In genomic region chr11:63945482-63946163, GRCh38 we compare ENCODE assay signal across 8 cellular contexts. TPM values are rescaled to one million over a fixed set of nuclear protein-coding genes. Genes with fewer than 3 reads are reported as not detected.
DNase-seq lines count a peak whose midpoint lies in the region; ATAC-seq, FAIRE-seq and TF ChIP-seq lines count a peak whose summit lies in the region.

No MANE protein-coding gene starts in this region.

- H3K27ac ChIP-seq in GM12878 (ENCODE audit: control insufficient read depth, insufficient read depth), result no peak overlapping the region

- H3K79me2 ChIP-seq in GM12878 (ENCODE audit: control insufficient read depth, insufficient read depth, low read length), result peaks cover 26% of the 10 kb centered on the region

- ATAC-seq in GM12878, result peak; percentile 94
- no peak for ATAC-seq in GM21423 (IDR thresholded peaks at IDR 0.05; ENCODE audit: unreplicated experiment)
- ATAC-seq in HG03159 (IDR thresholded peaks at IDR 0.05; ENCODE audit: unreplicated experiment), result no peak

- no peak overlapping the region for H2AFZ ChIP-seq in GM12878 (ENCODE audit: control insufficient read depth, low read depth, low read length)

- RAD21 ChIA-PET in GM12878 (lab: Charles Lee; ENCODE audit: unreplicated experiment), result interaction anchor here (0.9 to 6.0 kb wide), 13 partner anchors 10 to 220 kb away, joined by 3 to 101 read pairs (median 4); partner anchors contain the start of genes MARK2 and ZFTA

- H3K9ac ChIP-seq in GM12878 (ENCODE audit: control insufficient read depth, insufficient read depth, low read length), result no peak overlapping the region

- no TSS peak for BruUV-seq in GM12878 (replicated peaks; lab: Mats Ljungman, UMichigan)

- H3K36me3 ChIP-seq in GM12878 (ENCODE audit: control insufficient read depth in 2 of 2, insufficient read depth in 2 of 2, low read length in 1 of 2), result peaks cover 8 to 14% of the 10 kb centered on the region in 2 experiments; a peak in 3 of 4 replicates

- H3K4me1 ChIP-seq in GM12878 (ENCODE audit: control insufficient read depth, insufficient read depth, low read length), result peaks cover 16% of the 10 kb centered on the region

- WGBS in GM12878 (ENCODE audit: insufficient coverage, insufficient replicate concordance, low lambda C conversion rate, missing lambda C conversion rate), result 49% methylated on average over 14 of the region's 14 CpGs

- no peak for TF ChIP-seq EP300 in GM12878 (IDR thresholded peaks at IDR 0.05; ENCODE audit: borderline replicate concordance in 1 of 2, control insufficient read depth in 1 of 2, low read depth in 2 of 2, low read length in 2 of 2)

- POLR2A ChIA-PET in GM10248 (lab: Yijun Ruan, JAX), result no interaction called here
- POLR2A ChIA-PET in GM12878 (lab: Charles Lee), result interaction anchor here (0.5 to 1.8 kb wide), 3 partner anchors 28 to 108 kb away, joined by 4 to 8 read pairs (median 4); partner anchors contain the start of gene RCOR2

- H4K20me1 ChIP-seq in GM12878 (ENCODE audit: control insufficient read depth, insufficient read depth), result no peaks in the 10 kb centered on the region

- peak; percentile 23 for FAIRE-seq in GM12878 (lab: Jason Lieb, UNC)

- CTCF ChIA-PET in GM10248 (lab: Yijun Ruan, JAX) (interaction anchor here (0.7 to 7.0 kb wide), 24 partner anchors 9 to 196 kb away, joined by 3 to 129 read pairs (median 5); partner anchors contain the start of genes MARK2, RCOR2 and ZFTA), GM12878 (lab: Yijun Ruan, JAX) (interaction anchor here (0.6 to 12.7 kb wide), 35 partner anchors 9 to 467 kb away, joined by 3 to 271 read pairs (median 4); partner anchors contain the start of genes ATL3, MARK2, RCOR2 and ZFTA)

- intact Hi-C loops in GM12878 (cut with micrococcal nuclease; ENCODE audit: unreplicated experiment), result loop anchor here (1.0 kb wide), 1 partner anchor 108 kb away; no protein-coding TSS in a partner anchor

- in situ Hi-C loops in GM12878 (cut with MboI), result loop anchor here (5.0 kb wide), 1 partner anchor 108 kb away; the partner anchor contains the start of gene MARK2

- no peaks in the 10 kb centered on the region for H3K27me3 ChIP-seq in GM12878 (replicated peaks in 1 of 2; ENCODE audit: control insufficient read depth in 2 of 2, insufficient read depth in 2 of 2, low read length in 1 of 2)

- TF ChIP-seq RAD21 in GM12878 (IDR thresholded peaks at IDR 0.05; ENCODE audit: insufficient read depth, low read depth, low read length), result peak; percentile 65

- TF ChIP-seq POLR2A in GM12878 (IDR thresholded peaks at IDR 0.05; ENCODE audit: low read depth, low read length), result no peak

- SMC1A ChIA-PET in GM12878 (lab: Charles Lee; ENCODE audit: uncharacterized antibody, unreplicated experiment), result interaction anchor here (0.7 to 11.4 kb wide), 18 partner anchors 11 to 396 kb away, joined by 3 to 234 read pairs (median 4); partner anchors contain the start of genes MARK2, RCOR2 and ZFTA

- DNase-seq in GM10248 (ENCODE audit: extremely low spot score) (peak; percentile 64), NCI-H1048 (lab: John Stamatoyannopoulos, UW) (peak; percentile 22), SW480 (ENCODE audit: low spot score) (peak; percentile 76), GM12878 (ENCODE audit: low read depth, low spot score) (no peak), hippocampal formation (lab: John Stamatoyannopoulos, UW) (peak; percentile 56 to 90), renal cortical epithelial cell (ENCODE audit: low read depth) (peak; percentile 62)

- TF ChIP-seq CTCF in GM10248 (IDR thresholded peaks at IDR 0.05; ENCODE audit: control extremely low read depth, extremely low read depth, low read depth, missing control alignments) (peak; percentile 76), GM12878 (IDR thresholded peaks at IDR 0.05 in 2 of 3, conservative IDR thresholded peaks at IDR 0.05 in 1 of 3; ENCODE audit: control insufficient read depth in 2 of 3, extremely low read depth in 1 of 3, insufficient read depth in 1 of 3, low read depth in 3 of 3, low read length in 3 of 3) (peak; percentile 61 to 81 (median 69); a peak in 5 of 6 replicates)

- H3K4me2 ChIP-seq in GM12878 (ENCODE audit: control insufficient read depth, insufficient read depth), result no peak overlapping the region

- H3K9me3 ChIP-seq in GM12878 (replicated peaks; ENCODE audit: control insufficient read depth, insufficient read depth, low read length), result no peaks in the 10 kb centered on the region

- H3K4me3 ChIP-seq in GM12878, result no peak overlapping the region

RNA-seq across cellular contexts. Expression of gene NAA40, which starts 6.8 kb away (rescaled TPM):
- 57.1 and 59.5 TPM in 2 replicates for total RNA-seq in GM12878 (2013; cell fraction: nucleolus; rRNA removed)
- total RNA-seq in GM12878 (2014; rRNA removed) (16.4 and 17.5 TPM in 2 replicates), GM12878 (2014; rRNA removed; fragmentation: Illumina TruSeq; extraction: Trizol) (18.0 and 19.1 TPM in 2 replicates), GM12878 (2021) (25.0 and 25.7 TPM in 2 replicates), renal cortical epithelial cell (7.1 and 25.8 TPM in 2 replicates)
- polyA plus RNA-seq in GM12878 (2011; ENCODE audit: low read depth), result 11.0 TPM
- polyA plus RNA-seq in GM12878 (2011; rRNA removed) (16.3 and 22.4 TPM in 2 replicates), GM12878 (2014; fragmentation: Illumina TruSeq; extraction: Trizol) (31.6 and 31.7 TPM in 2 replicates), GM12878 (2014; fragmentation: Nextera tagmentation; extraction: Ambion mirVana) (1 to 10 TPM; 4.8 to 6.0 TPM), GM12878 (2014; rRNA removed) (24.7 and 24.8 TPM in 2 replicates), GM12878 (2016; fragmentation: Nextera tagmentation; extraction: Ambion mirVana) (10 to 100 TPM; 21.9 to 23.5 TPM)
- polyA plus RNA-seq in GM12878 (2011; cell fraction: cytosol; rRNA removed), result 28.8 and 33.0 TPM in 2 replicates
- 47.3 and 63.9 TPM in 2 replicates for polyA plus RNA-seq in GM12878 (2011; cell fraction: nucleus; rRNA removed)
- 14.0 and 14.5 TPM in 2 replicates for polyA plus RNA-seq in GM12878 (2012)
- polyA minus RNA-seq in GM12878 (2011; rRNA and poly(A)+ RNA removed), result 16.7 and 32.3 TPM in 2 replicates
- 4.5 and 6.1 TPM in 2 replicates for polyA minus RNA-seq in GM12878 (2011; cell fraction: cytosol; rRNA and poly(A)+ RNA removed)
- 16.4 and 29.7 TPM in 2 replicates for polyA minus RNA-seq in GM12878 (2011; cell fraction: nucleus; rRNA and poly(A)+ RNA removed)

RNA-seq across cellular contexts. Expression of gene RCOR2, which starts 28.7 kb away (rescaled TPM):
- 0.40 and 0.81 TPM in 2 replicates for total RNA-seq in GM12878 (2013; cell fraction: nucleolus; rRNA removed)
- 0.05 and 0.17 TPM in 2 replicates for total RNA-seq in GM12878 (2014; rRNA removed)
- 0.09 TPM in 1 of 2 replicates, not detected in the other for total RNA-seq in GM12878 (2014; rRNA removed; fragmentation: Illumina TruSeq; extraction: Trizol)
- 0.16 and 0.28 TPM in 2 replicates for total RNA-seq in GM12878 (2021)
- polyA plus RNA-seq in GM12878 (2011; ENCODE audit: low read depth), result not detected
- 0.07 and 0.11 TPM in 2 replicates for polyA plus RNA-seq in GM12878 (2011; rRNA removed)
- 0.18 TPM in 2 replicates for polyA plus RNA-seq in GM12878 (2011; cell fraction: cytosol; rRNA removed)
- 0.31 and 0.66 TPM in 2 replicates for polyA plus RNA-seq in GM12878 (2011; cell fraction: nucleus; rRNA removed)
- polyA plus RNA-seq in GM12878 (2012), result 0.15 and 0.16 TPM in 2 replicates
- polyA plus RNA-seq in GM12878 (2014; fragmentation: Illumina TruSeq; extraction: Trizol), result 0.06 and 0.10 TPM in 2 replicates
- not detected for polyA plus RNA-seq in GM12878 (2014; fragmentation: Nextera tagmentation; extraction: Ambion mirVana)
- 0.23 and 0.32 TPM in 2 replicates for polyA plus RNA-seq in GM12878 (2014; rRNA removed)
- polyA plus RNA-seq in GM12878 (2016; fragmentation: Nextera tagmentation; extraction: Ambion mirVana), result not detected
- polyA minus RNA-seq in GM12878 (2011; rRNA and poly(A)+ RNA removed), result 0.07 TPM in 1 of 2 replicates, not detected in the other
- not detected in 2 replicates for polyA minus RNA-seq in GM12878 (2011; cell fraction: cytosol; rRNA and poly(A)+ RNA removed)
- 0.12 TPM in 1 of 2 replicates, not detected in the other for polyA minus RNA-seq in GM12878 (2011; cell fraction: nucleus; rRNA and poly(A)+ RNA removed)
- total RNA-seq in renal cortical epithelial cell, result 0.35 and 1.6 TPM in 2 replicates

RNA-seq across cellular contexts. Expression of gene COX8A, which starts 28.8 kb away (rescaled TPM):
- 20.3 and 30.9 TPM in 2 replicates for total RNA-seq in GM12878 (2013; cell fraction: nucleolus; rRNA removed)
- total RNA-seq in GM12878 (2014; rRNA removed), result 1,046 and 1,202 TPM in 2 replicates
- total RNA-seq in GM12878 (2014; rRNA removed; fragmentation: Illumina TruSeq; extraction: Trizol), result 428 and 448 TPM in 2 replicates
- 588 and 613 TPM in 2 replicates for total RNA-seq in GM12878 (2021)
- polyA plus RNA-seq in GM12878 (2011; ENCODE audit: low read depth), result 551 TPM
- 140 and 329 TPM in 2 replicates for polyA plus RNA-seq in GM12878 (2011; rRNA removed)
- polyA plus RNA-seq in GM12878 (2011; cell fraction: cytosol; rRNA removed), result 1,152 and 1,390 TPM in 2 replicates
- 726 and 995 TPM in 2 replicates for polyA plus RNA-seq in GM12878 (2011; cell fraction: nucleus; rRNA removed)
- 567 and 657 TPM in 2 replicates for polyA plus RNA-seq in GM12878 (2012)
- polyA plus RNA-seq in GM12878 (2014; fragmentation: Illumina TruSeq; extraction: Trizol), result 35.8 and 243 TPM in 2 replicates
- polyA plus RNA-seq in GM12878 (2014; fragmentation: Nextera tagmentation; extraction: Ambion mirVana), result 100 to 1,000 TPM; 387 to 457 TPM
- 1,451 and 1,476 TPM in 2 replicates for polyA plus RNA-seq in GM12878 (2014; rRNA removed)
- polyA plus RNA-seq in GM12878 (2016; fragmentation: Nextera tagmentation; extraction: Ambion mirVana), result 100 to 1,000 TPM; 792 to 857 TPM
- polyA minus RNA-seq in GM12878 (2011; rRNA and poly(A)+ RNA removed), result 159 and 366 TPM in 2 replicates
- 228 and 251 TPM in 2 replicates for polyA minus RNA-seq in GM12878 (2011; cell fraction: cytosol; rRNA and poly(A)+ RNA removed)
- 109 and 119 TPM in 2 replicates for polyA minus RNA-seq in GM12878 (2011; cell fraction: nucleus; rRNA and poly(A)+ RNA removed)
- 257 and 350 TPM in 2 replicates for total RNA-seq in renal cortical epithelial cell

RNA-seq across cellular contexts. Expression of gene OTUB1, which starts 40.6 kb away (rescaled TPM):
- total RNA-seq in GM12878 (2013; cell fraction: nucleolus; rRNA removed), result 33.2 and 38.5 TPM in 2 replicates
- total RNA-seq in GM12878 (2014; rRNA removed), result 95.4 and 108 TPM in 2 replicates
- total RNA-seq in GM12878 (2014; rRNA removed; fragmentation: Illumina TruSeq; extraction: Trizol), result 46.8 and 49.6 TPM in 2 replicates
- total RNA-seq in GM12878 (2021), result 95.0 and 96.9 TPM in 2 replicates
- 58.7 TPM for polyA plus RNA-seq in GM12878 (2011; ENCODE audit: low read depth)
- polyA plus RNA-seq in GM12878 (2011; rRNA removed), result 54.4 and 137 TPM in 2 replicates
- polyA plus RNA-seq in GM12878 (2011; cell fraction: cytosol; rRNA removed), result 184 and 238 TPM in 2 replicates
- polyA plus RNA-seq in GM12878 (2011; cell fraction: nucleus; rRNA removed), result 334 and 345 TPM in 2 replicates
- 91.8 and 114 TPM in 2 replicates for polyA plus RNA-seq in GM12878 (2012)
- 47.3 and 70.4 TPM in 2 replicates for polyA plus RNA-seq in GM12878 (2014; fragmentation: Illumina TruSeq; extraction: Trizol)
- 100 to 1,000 TPM; 125 to 225 TPM for polyA plus RNA-seq in GM12878 (2014; fragmentation: Nextera tagmentation; extraction: Ambion mirVana)
- polyA plus RNA-seq in GM12878 (2014; rRNA removed), result 156 and 169 TPM in 2 replicates
- polyA plus RNA-seq in GM12878 (2016; fragmentation: Nextera tagmentation; extraction: Ambion mirVana), result 100 to 1,000 TPM; 165 to 174 TPM
- 76.3 and 115 TPM in 2 replicates for polyA minus RNA-seq in GM12878 (2011; rRNA and poly(A)+ RNA removed)
- polyA minus RNA-seq in GM12878 (2011; cell fraction: cytosol; rRNA and poly(A)+ RNA removed), result 42.0 and 47.6 TPM in 2 replicates
- polyA minus RNA-seq in GM12878 (2011; cell fraction: nucleus; rRNA and poly(A)+ RNA removed), result 33.0 and 52.4 TPM in 2 replicates
- 55.7 and 71.0 TPM in 2 replicates for total RNA-seq in renal cortical epithelial cell
